ENCODE assay signal across 25 cellular contexts in the genomic region with DNA sequence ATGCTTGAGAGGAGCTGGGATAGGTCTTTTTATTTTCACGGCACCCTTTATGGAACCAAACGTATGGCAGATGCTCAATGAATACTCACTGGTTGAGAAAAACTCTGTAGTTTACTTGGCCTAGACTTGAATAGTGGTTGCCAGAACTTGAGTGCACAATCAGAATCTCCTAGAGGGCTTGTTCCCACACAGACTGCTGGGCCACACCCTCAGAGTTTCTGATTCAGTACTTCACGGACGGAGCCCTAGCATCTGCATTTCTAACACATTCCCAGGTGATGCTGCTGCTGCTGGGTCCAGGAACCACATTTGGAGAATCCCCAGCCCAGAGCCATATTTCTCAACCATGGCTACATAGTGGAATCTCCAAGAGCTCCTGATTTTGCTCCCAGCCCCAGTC. TPM values are rescaled to one million over a fixed set of nuclear protein-coding genes. Genes with fewer than 3 reads are reported as not detected.
A peak's percentile ranks its signal among the peaks of the same experiment; 100 is the strongest.
DNase-seq lines count a peak whose midpoint lies in the region; ATAC-seq and TF ChIP-seq lines count a peak whose summit lies in the region.
"Had no signal": no experiment of that assay in that cellular context is flagged by ENCODE, and none has a peak within 500 bp of the region (broad histone marks: within the 10 kb centered on the region; RNA-seq: fewer than 3 reads in every experiment).

No MANE protein-coding gene starts in this region.

- H3K27me3 Mint-ChIP-seq in brain = no peaks in the 10 kb centered on the region

- peaks cover 33% of the 10 kb centered on the region for H3K4me1 Mint-ChIP-seq in brain

- H3K9me3 ChIP-seq in left lung (no peaks in the 10 kb centered on the region), thyroid gland (no peaks in the 10 kb centered on the region)
- H3K9me3 ChIP-seq: Caco-2 had no signal

- TF ChIP-seq POLR2A in thyroid gland (IDR thresholded peaks at IDR 0.05) = no peak

- H3K36me3 ChIP-seq in left lung = no peaks in the 10 kb centered on the region
- H3K36me3 ChIP-seq in thyroid gland = no peaks in the 10 kb centered on the region

- peaks cover 0 to 4% (median 0%) of the 10 kb centered on the region in 5 experiments for H3K9me3 Mint-ChIP-seq in brain
- H3K9me3 Mint-ChIP-seq: CD8-positive, alpha-beta T cell; H9 had no signal

- ATAC-seq in esophagus mucosa = peak; percentile 82
- ATAC-seq in left lung = peak; percentile 44
- ATAC-seq: CD8-positive, alpha-beta T cell; GM12878; GM23338; HepG2 had no signal

- H3K27ac Mint-ChIP-seq in brain = peak overlapping the region in 3 of 5 experiments; percentile 9 to 83 (median 60)
- H3K27ac Mint-ChIP-seq: CD8-positive, alpha-beta T cell; GM23338; H9 had no signal

- H3K4me3 Mint-ChIP-seq in brain = no peak overlapping the region
- H3K4me3 Mint-ChIP-seq: CD8-positive, alpha-beta T cell; GM23338; H9 had no signal

- WGBS in thyroid gland, 2 donors = 73 to 75% methylated on average over 4 of the region's 4 CpGs

- H3K4me3 ChIP-seq in left lung = no peak overlapping the region
- no peak overlapping the region for H3K4me3 ChIP-seq in thyroid gland (replicated peaks in 1 of 3)
- H3K4me3 ChIP-seq: GM12878, GM23338, PC-9 had no signal

- H3K27me3 ChIP-seq in left lung (no peaks in the 10 kb centered on the region), thyroid gland (no peaks in the 10 kb centered on the region)

- TF ChIP-seq CTCF in brain (conservative IDR thresholded peaks at IDR 0.05) (no peak), left lung (IDR thresholded peaks at IDR 0.05) (no peak), thyroid gland (IDR thresholded peaks at IDR 0.05) (no peak)

- H3K36me3 Mint-ChIP-seq in brain = no peaks in the 10 kb centered on the region
- H3K36me3 Mint-ChIP-seq: CD8-positive, alpha-beta T cell had no signal

- intact Hi-C loops in left lung (cut with DNase I) (no loop called here), posterior cingulate gyrus (cut with DNase I) (no loop called here), thyroid gland (cut with DNase I) (no loop called here)

- H3K27ac ChIP-seq in left lung (no peak overlapping the region), thyroid gland (no peak overlapping the region)
- H3K27ac ChIP-seq: PC-9 had no signal

- no peak for DNase-seq in left lung
- DNase-seq in posterior cingulate gyrus = no peak
- no peak for DNase-seq in thyroid gland
- no peak for DNase-seq in NCI-H774 (lab: John Stamatoyannopoulos, UW)
- no peak for DNase-seq in ecto neural progenitor cell (ENCODE audit: low spot score)
- DNase-seq: C1 segment of cervical spinal cord; Caco-2; CD8-positive, alpha-beta T cell; EL; GDM1; H9; Karpas-422; NCI-H1092 treated with DMSO at 0.1 percent for 48 hours; NCI-H1436 treated with DMSO at 0.1 percent for 48 hours; NCI-H1930; NCI-H2107; NCI-H526; PC-9; RPMI8226; SHP77 had no signal

- H3K4me1 ChIP-seq in left lung (no peaks in the 10 kb centered on the region), thyroid gland (peaks cover 4 to 5% of the 10 kb centered on the region in 2 donors)
- H3K4me1 ChIP-seq: Caco-2 had no signal

RNA-seq across cellular contexts. Expression of gene CA12, which starts 24.6 kb away (rescaled TPM):
- polyA plus RNA-seq in brain (ENCODE audit: insufficient read depth, low read depth, low replicate concordance) = 0.68 TPM
- 138 TPM for total RNA-seq in esophagus mucosa
- total RNA-seq in left lung = 10 to 100 TPM; 12.2 to 20.5 TPM
- 10 to 100 TPM in 1 of 4 donors, 1 to 10 TPM in 2, under 1 TPM in 1; 0.33 to 21.9 (median 4.3) TPM for total RNA-seq in thyroid gland
- total RNA-seq: CD8-positive, alpha-beta T cell had no signal
